ENCODE assay signal across 8 cellular contexts in genomic region chr2:85754313-85755095, GRCh38. TPM values are rescaled to one million over a fixed set of nuclear protein-coding genes. Genes with fewer than 3 reads are reported as not detected.
DNase-seq lines count a peak whose midpoint lies in the region; ATAC-seq and TF ChIP-seq lines count a peak whose summit lies in the region.

No MANE protein-coding gene starts in this region.

- POLR2A ChIA-PET in T-cell (lab: Charles Lee), result no interaction called here

- no peaks in the 10 kb centered on the region for H3K9me3 ChIP-seq in suprapubic skin

- no peak for TF ChIP-seq EP300 in suprapubic skin (IDR thresholded peaks at IDR 0.05)

- no peaks in the 10 kb centered on the region for H3K36me3 ChIP-seq in suprapubic skin

- intact Hi-C loops in dendritic cell treated with granulocyte-macrophage colony-stimulating factor and Interleukin-4, amounts not matched to agents 40 ng/mL and 50 ng/mL, for 4 days (cut with micrococcal nuclease), result loop anchor here (2.0 to 5.0 kb wide), 2 partner anchors 26 to 58 kb away; no protein-coding TSS in a partner anchor

- H3K27me3 Mint-ChIP-seq in T-cell (peaks cover 45 to 76% of the 10 kb centered on the region in 2 donors), memory B cell (peaks cover 28% of the 10 kb centered on the region)
- peaks cover 78% of the 10 kb centered on the region for H3K27me3 Mint-ChIP-seq in dendritic cell treated with granulocyte-macrophage colony-stimulating factor and Interleukin-4, amounts not matched to agents 40 ng/mL and 50 ng/mL, for 4 days

- peaks cover 41% of the 10 kb centered on the region for H3K27me3 ChIP-seq in suprapubic skin

- peak; percentile 6 to 17 for DNase-seq in activated CD4-positive, alpha-beta T cell treated with anti-CD3 and anti-CD28 coated beads for 24 hours (ENCODE audit: low read depth in 2 of 2)
- DNase-seq in activated CD4-positive, alpha-beta T cell treated with anti-CD3 and anti-CD28 coated beads for 1 hour, result no peak
- DNase-seq in T-cell (peak in 19 of 34 experiments; percentile 5 to 44 (median 19)), memory B cell (ENCODE audit: low spot score in 2 of 2) (peak; percentile 36 to 56), suprapubic skin (ENCODE audit: low spot score in 2 of 2) (no peak), Kasumi-1 (lab: John Stamatoyannopoulos, UW) (no peak), SK-N-DZ (ENCODE audit: low spot score) (no peak)

- H3K4me1 Mint-ChIP-seq in T-cell, result peaks cover 11 to 26% (median 16%) of the 10 kb centered on the region in 3 donors
- peaks cover 55% of the 10 kb centered on the region for H3K4me1 Mint-ChIP-seq in dendritic cell treated with granulocyte-macrophage colony-stimulating factor and Interleukin-4, amounts not matched to agents 40 ng/mL and 50 ng/mL, for 4 days (ENCODE audit: low read depth)
- peaks cover 18% of the 10 kb centered on the region for H3K4me1 Mint-ChIP-seq in memory B cell

- peak overlapping the region; percentile 59 for H3K4me3 ChIP-seq in suprapubic skin

- peaks cover 57% of the 10 kb centered on the region for H3K4me1 ChIP-seq in suprapubic skin

- peak overlapping the region; percentile 90 for H3K27ac ChIP-seq in suprapubic skin

- H3K4me3 Mint-ChIP-seq in T-cell (peak overlapping the region; percentile 74 to 82 (median 75)), memory B cell (peak overlapping the region; percentile 91)
- peak overlapping the region; percentile 82 for H3K4me3 Mint-ChIP-seq in dendritic cell treated with granulocyte-macrophage colony-stimulating factor and Interleukin-4, amounts not matched to agents 40 ng/mL and 50 ng/mL, for 4 days

- no peak overlapping the region for H3K27ac Mint-ChIP-seq in T-cell
- H3K27ac Mint-ChIP-seq in dendritic cell treated with granulocyte-macrophage colony-stimulating factor and Interleukin-4, amounts not matched to agents 40 ng/mL and 50 ng/mL, for 4 days, result no peak overlapping the region
- no peak overlapping the region for H3K27ac Mint-ChIP-seq in memory B cell

- peak in 1 of 2 donors; percentile 16 for TF ChIP-seq CTCF in suprapubic skin (IDR thresholded peaks at IDR 0.05)

- no peaks in the 10 kb centered on the region for H3K36me3 Mint-ChIP-seq in T-cell
- no peaks in the 10 kb centered on the region for H3K36me3 Mint-ChIP-seq in dendritic cell treated with granulocyte-macrophage colony-stimulating factor and Interleukin-4, amounts not matched to agents 40 ng/mL and 50 ng/mL, for 4 days (ENCODE audit: low read depth)
- no peaks in the 10 kb centered on the region for H3K36me3 Mint-ChIP-seq in memory B cell

- ATAC-seq in T-cell (replicated peaks in 1 of 4), result peak in 3 of 4 experiments; percentile 19 to 58 (median 41)
- peak; percentile 64 for ATAC-seq in memory B cell (ENCODE audit: low read depth)

- CTCF ChIA-PET in T-cell (lab: Charles Lee), result no interaction called here

- WGBS in suprapubic skin, result 4% methylated on average over 19 of the region's 93 CpGs

- TF ChIP-seq POLR2A in suprapubic skin (IDR thresholded peaks at IDR 0.05), result no peak

- H3K9me3 Mint-ChIP-seq in T-cell, result no peaks in the 10 kb centered on the region
- H3K9me3 Mint-ChIP-seq in dendritic cell treated with granulocyte-macrophage colony-stimulating factor and Interleukin-4, amounts not matched to agents 40 ng/mL and 50 ng/mL, for 4 days, result no peaks in the 10 kb centered on the region
- peaks cover 3% of the 10 kb centered on the region for H3K9me3 Mint-ChIP-seq in memory B cell

RNA-seq across cellular contexts. Expression of gene ATOH8, which starts 0.7 kb away (rescaled TPM):
- total RNA-seq in T-cell (under 1 TPM in 1 of 5 donors, not detected in 4; 0.20 TPM), suprapubic skin (10 to 100 TPM in 3 of 4 donors, 1 to 10 TPM in 1; 9.7 to 30.3 (median 27.3) TPM)
- 1.6 and 1.8 TPM in 2 replicates for polyA plus RNA-seq in SK-N-DZ (2014; cell fraction: cytosol; rRNA removed)
- 1.9 and 3.1 TPM in 2 replicates for polyA plus RNA-seq in SK-N-DZ (2014; cell fraction: nucleus; rRNA removed)

Comparison
In these comparisons a context has a peak if more than half of its experiments do, and no peak if none do; other contexts are left out.
1. DNase-seq: peak in activated CD4-positive, alpha-beta T cell treated with anti-CD3 and anti-CD28 coated beads for 24 hours (2 of 2), T-cell (19 of 34) and memory B cell (2 of 2); none in activated CD4-positive, alpha-beta T cell treated with anti-CD3 and anti-CD28 coated beads for 1 hour (single experiment), suprapubic skin (0 of 2), Kasumi-1 (0 of 2) and SK-N-DZ (single experiment).
2. RNA of gene ATOH8, which starts 0.7 kb away (total RNA-seq): 9.7 to 30.3 TPM in suprapubic skin; 0.20 TPM in T-cell; every median in the first group is over 4 times any median in the second.
3. Peak in every context shown above with its lines, with median percentiles within 50 percentile points of each other: H3K4me3 Mint-ChIP-seq.